Comparison of ENCODE assay signal across 28 cellular contexts in genomic region chr9:4656621-4657020, GRCh38.
"Had no signal": no experiment of that assay in that cellular context is flagged by ENCODE, and none has a peak within 500 bp of the region (broad histone marks: within the 10 kb centered on the region; RNA-seq: fewer than 3 reads in every experiment).

No MANE protein-coding gene starts in this region.

- H3K9me3 Mint-ChIP-seq: naive B cell; natural killer cell; neural progenitor cell; stimulated activated naive CD8-positive, alpha-beta T cell treated with anti-CD3 and anti-CD28 coated beads, Interleukin-15, amount 100 ng/mL, for 72 hours; type B pancreatic cell had no signal

- DNase-seq: immature natural killer cell; kidney; left colon; left lung; lower lobe of right lung; mesendoderm; naive B cell; natural killer cell; nephron progenitor cell; occipital lobe; right lobe of liver; stimulated activated CD4-positive, alpha-beta T cell treated with anti-CD3 and anti-CD28 coated beads, Interleukin-1b, Interleukin-23, amount 100 ng/mL, for 48 hours; stimulated activated CD4-positive, alpha-beta T cell treated with anti-CD3 and anti-CD28 coated beads, Interleukin-2, amount 100 ng/mL, for 48 hours; stimulated activated CD4-positive, alpha-beta T cell treated with anti-CD3 and anti-CD28 coated beads, Interleukin-4, amount 100 ng/mL, for 4 hours; stimulated activated CD8-positive, alpha-beta memory T cell treated with anti-CD3 and anti-CD28 coated beads, Interleukin-4, amount 100 ng/mL, for 48 hours; stimulated activated naive CD4-positive, alpha-beta T cell treated with Interleukin-2 at 50 U/mL for 16 hours; stimulated activated naive CD8-positive, alpha-beta T cell treated with anti-CD3 and anti-CD28 coated beads, Interleukin-15, amount 100 ng/mL, for 72 hours; substantia nigra; uterus had no signal

- H3K36me3 Mint-ChIP-seq: naive B cell; neural progenitor cell; stimulated activated memory B cell treated with anti-CD40 and anti-IgM and Interleukin-4, amounts not matched to agents 10 μg/mL and 1 μg/mL and 100 μg/mL, for 72 hours; type B pancreatic cell had no signal

- H3K79me2 ChIP-seq: parathyroid adenoma had no signal

- H3K27ac ChIP-seq: left lung, lower lobe of right lung, neural progenitor cell, neutrophil, parathyroid adenoma, right atrium auricular region, tibial nerve, uterus had no signal

- H3K4me3 Mint-ChIP-seq: immature natural killer cell; mesothelial cell of epicardium; naive B cell; natural killer cell; nephron progenitor cell; neural progenitor cell; stimulated activated memory B cell treated with anti-CD40 and anti-IgM and Interleukin-4, amounts not matched to agents 10 μg/mL and 1 μg/mL and 100 μg/mL, for 72 hours; stimulated activated naive CD8-positive, alpha-beta T cell treated with anti-CD3 and anti-CD28 coated beads, Interleukin-15, amount 100 ng/mL, for 72 hours; type B pancreatic cell had no signal

- H3K36me3 ChIP-seq: lower lobe of right lung, neural progenitor cell, neutrophil, right atrium auricular region, right lobe of liver, uterus had no signal

- H3K4me3 ChIP-seq: left lung, lower lobe of right lung, neural progenitor cell, right atrium auricular region, right lobe of liver, smooth muscle cell, tibial nerve, uterus had no signal

- H3K4me2 ChIP-seq: neural progenitor cell, smooth muscle cell had no signal

- H3K4me1 ChIP-seq: neural progenitor cell, parathyroid adenoma, uterus had no signal

- H3K9me3 ChIP-seq: left lung, lower lobe of right lung, neutrophil, right atrium auricular region, right lobe of liver, tibial nerve, uterus had no signal

- H3K27me3 ChIP-seq: left lung, neural progenitor cell, right atrium auricular region, right lobe of liver, tibial nerve, uterus had no signal

- H2AFZ ChIP-seq: neural progenitor cell, parathyroid adenoma had no signal

- ATAC-seq: left colon; left lung; lower lobe of right lung; natural killer cell; right lobe of liver; stimulated activated memory B cell treated with anti-CD40 and anti-IgM and Interleukin-4, amounts not matched to agents 10 μg/mL and 1 μg/mL and 100 μg/mL, for 72 hours; stimulated activated naive CD8-positive, alpha-beta T cell treated with anti-CD3 and anti-CD28 coated beads, Interleukin-15, amount 100 ng/mL, for 72 hours had no signal

- H3K9ac ChIP-seq: neural progenitor cell, parathyroid adenoma had no signal

- FAIRE-seq: kidney had no signal

- H3K27ac Mint-ChIP-seq: immature natural killer cell; mesothelial cell of epicardium; natural killer cell; nephron progenitor cell; neural progenitor cell; stimulated activated memory B cell treated with anti-CD40 and anti-IgM and Interleukin-4, amounts not matched to agents 10 μg/mL and 1 μg/mL and 100 μg/mL, for 72 hours; stimulated activated naive CD8-positive, alpha-beta T cell treated with anti-CD3 and anti-CD28 coated beads, Interleukin-15, amount 100 ng/mL, for 72 hours; type B pancreatic cell had no signal

- H3K27me3 Mint-ChIP-seq: stimulated activated naive CD8-positive, alpha-beta T cell treated with anti-CD3 and anti-CD28 coated beads, Interleukin-15, amount 100 ng/mL, for 72 hours; type B pancreatic cell had no signal

- H3K4me1 Mint-ChIP-seq: neural progenitor cell; stimulated activated memory B cell treated with anti-CD40 and anti-IgM and Interleukin-4, amounts not matched to agents 10 μg/mL and 1 μg/mL and 100 μg/mL, for 72 hours had no signal
